ENCODE assay signal across 8 cellular contexts in genomic region chr17:63446218-63446980, GRCh38. TPM values are rescaled to one million over a fixed set of nuclear protein-coding genes. Genes with fewer than 3 reads are reported as not detected.
DNase-seq lines count a peak whose midpoint lies in the region; ATAC-seq and TF ChIP-seq lines count a peak whose summit lies in the region.

Gene CYB561, minus strand, starts transcription at chr17:63446306. Its CDS starts 8,759 bp downstream, at chr17:63437547.

- DNase-seq in COR-L47 (lab: John Stamatoyannopoulos, UW) (peak; percentile 85), HK-2 (ENCODE audit: unreplicated experiment) (peak; percentile 87), RPMI8226 (peak; percentile 84), germinal center (ENCODE audit: low spot score) (peak; percentile 83), osteocyte (ENCODE audit: extremely low spot score, unreplicated experiment) (peak; percentile 91), thyroid gland (peak; percentile 87 to 89)
- peak; percentile 79 for DNase-seq in activated naive CD4-positive, alpha-beta T cell treated with Interleukin-2 at 50 U/mL for 16 hours

- H3K27me3 ChIP-seq in thyroid gland = no peaks in the 10 kb centered on the region

- peaks cover 6% of the 10 kb centered on the region for H3K27me3 Mint-ChIP-seq in osteocyte (ENCODE audit: unreplicated experiment)

- H3K27ac Mint-ChIP-seq in osteocyte (ENCODE audit: unreplicated experiment) = no peak within 1 kb of the TSS

- no peaks in the 10 kb centered on the region for H3K9me3 Mint-ChIP-seq in osteocyte (ENCODE audit: unreplicated experiment)

- TF ChIP-seq CTCF in osteocyte (IDR thresholded peaks at IDR 0.05) = peak; percentile 13
- TF ChIP-seq CTCF in thyroid gland (IDR thresholded peaks at IDR 0.05) = peak in 1 of 6 experiments; percentile 14

- peaks cover 24 to 31% of the 10 kb centered on the region in 2 donors for H3K4me1 ChIP-seq in thyroid gland

- no peaks in the 10 kb centered on the region for H3K9me3 ChIP-seq in thyroid gland

- peaks cover 9% of the 10 kb centered on the region for H3K4me1 Mint-ChIP-seq in osteocyte (ENCODE audit: unreplicated experiment)

- peak; percentile 46 to 79 for TF ChIP-seq POLR2A in thyroid gland (IDR thresholded peaks at IDR 0.05)

- no peaks in the 10 kb centered on the region for H3K36me3 Mint-ChIP-seq in osteocyte (ENCODE audit: unreplicated experiment)

- H3K4me3 ChIP-seq in thyroid gland (replicated peaks in 1 of 3) = peak within 1 kb of the TSS; percentile 51 to 54 (median 51)

- H3K4me3 Mint-ChIP-seq in osteocyte (ENCODE audit: unreplicated experiment) = peak within 1 kb of the TSS; percentile 68

- H3K36me3 ChIP-seq in thyroid gland = no peaks in the 10 kb centered on the region

- peak within 1 kb of the TSS; percentile 71 to 95 (median 80) for H3K27ac ChIP-seq in thyroid gland

- intact Hi-C loops in thyroid gland (cut with DNase I) = no loop called here

- peak; percentile 62 for ATAC-seq in GM19455 (IDR thresholded peaks at IDR 0.05; ENCODE audit: unreplicated experiment)

- WGBS in thyroid gland, 2 donors = 5 to 8% methylated on average over 13 to 25 of the region's 89 CpGs

RNA-seq across cellular contexts. Expression of gene CYB561, which starts in this region (rescaled TPM):
- total RNA-seq in osteocyte (5.7 and 6.1 TPM in 2 replicates), thyroid gland (100 to 1,000 TPM in 2 of 4 donors, 10 to 100 TPM in 2; 46.2 to 129 (median 101) TPM)

Comparison
In these comparisons a context has a peak if more than half of its experiments do, and no peak if none do; other contexts are left out.
1. Peak in every context shown above with its lines: DNase-seq, ATAC-seq, H3K4me3 ChIP-seq and H3K27ac ChIP-seq.